ENCODE assay signal across 8 cellular contexts in the genomic region with DNA sequence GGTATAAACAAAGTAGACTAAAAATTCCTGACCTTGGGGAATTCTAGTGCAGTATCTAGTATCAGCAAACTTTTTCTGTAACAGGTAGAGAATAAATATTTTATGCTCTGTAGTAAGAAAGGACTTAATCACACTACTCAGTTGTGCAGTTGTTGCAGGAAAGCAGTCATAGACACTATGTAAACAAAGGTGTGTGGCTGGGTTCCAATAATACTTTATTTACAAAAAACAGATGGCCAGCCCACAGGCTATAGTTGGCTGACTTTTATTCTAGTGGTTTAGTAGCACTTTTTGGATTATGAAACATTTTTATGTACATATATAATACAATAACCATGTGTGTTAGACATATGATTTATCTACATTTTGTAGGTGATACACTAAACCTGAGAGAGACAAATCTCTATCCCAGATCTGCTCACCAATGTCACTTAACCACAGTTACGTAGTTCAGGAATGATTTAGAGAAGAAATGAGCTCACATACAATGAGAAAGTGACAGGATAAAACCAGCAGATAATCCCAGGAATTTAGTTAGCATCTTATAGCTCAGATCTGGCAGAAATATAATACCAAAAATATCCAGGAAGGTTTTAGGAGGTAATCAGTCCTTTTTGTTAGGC. TPM values are rescaled to one million over a fixed set of nuclear protein-coding genes. Genes with fewer than 3 reads are reported as not detected.
DNase-seq lines count a peak whose midpoint lies in the region; ATAC-seq, FAIRE-seq and TF ChIP-seq lines count a peak whose summit lies in the region.

No MANE protein-coding gene starts in this region.

- no peak for ATAC-seq in activated CD8-positive, alpha-beta T cell treated with anti-CD3 and anti-CD28 coated beads, Interleukin-2, amount 10 ng/mL, durations not matched to agents 7 days and 5 days
- ATAC-seq in upper lobe of left lung (ENCODE audit: low FRiP score in 2 of 2): peak in 1 of 2 donors; percentile 10

- H3K36me3 Mint-ChIP-seq in activated naive CD4-positive, alpha-beta T cell treated with anti-CD3 and anti-CD28 coated beads, Interleukin-2, amount 10 ng/mL, durations not matched to agents 7 days and 5 days: peaks cover 45% of the 10 kb centered on the region
- peaks cover 52% of the 10 kb centered on the region for H3K36me3 Mint-ChIP-seq in activated CD8-positive, alpha-beta T cell treated with anti-CD3 and anti-CD28 coated beads, Interleukin-2, amount 10 ng/mL, durations not matched to agents 7 days and 5 days (ENCODE audit: low read depth)
- H3K36me3 Mint-ChIP-seq in Calu3 (ENCODE audit: insufficient read depth, unreplicated experiment): peaks cover 30% of the 10 kb centered on the region

- no TSS peak for BruUV-seq in Calu3 (replicated peaks; lab: Mats Ljungman, UMichigan)

- TF ChIP-seq EP300 in upper lobe of left lung (IDR thresholded peaks at IDR 0.05): no peak

- no peaks in the 10 kb centered on the region for H3K27me3 ChIP-seq in upper lobe of left lung
- no peaks in the 10 kb centered on the region for H3K27me3 ChIP-seq in brain microvascular endothelial cell (replicated peaks)

- intact Hi-C loops in kidney (cut with DNase I) (no loop called here), Calu3 (cut with micrococcal nuclease; ENCODE audit: unreplicated experiment) (loop anchor here (5.0 kb wide), 3 partner anchors 71 to 214 kb away; a partner anchor contains a TSS)

- H3K27ac ChIP-seq in kidney (ENCODE audit: low read depth in 2 of 2, low read length in 2 of 2) (peak overlapping the region in 1 of 2 donors; percentile 48), upper lobe of left lung (peak overlapping the region; percentile 13 to 71 (median 44)), brain microvascular endothelial cell (no peak overlapping the region)

- DNase-seq in activated naive CD4-positive, alpha-beta T cell treated with anti-CD3 and anti-CD28 coated beads, Interleukin-2, amount 10 ng/mL, durations not matched to agents 7 days and 5 days: no peak
- DNase-seq in activated naive CD4-positive, alpha-beta T cell treated with Interleukin-2 at 50 U/mL for 16 hours: no peak
- DNase-seq in activated CD8-positive, alpha-beta T cell treated with anti-CD3 and anti-CD28 coated beads, Interleukin-2, amount 10 ng/mL, durations not matched to agents 7 days and 5 days: no peak
- no peak for DNase-seq in kidney
- no peak for DNase-seq in upper lobe of left lung
- no peak for DNase-seq in Calu3
- no peak for DNase-seq in stimulated activated CD4-positive, alpha-beta T cell treated with anti-CD3 and anti-CD28 coated beads, Interleukin-1b, Interleukin-23, amount 100 ng/mL, for 48 hours
- no peak for DNase-seq in brain microvascular endothelial cell

- no peak for TF ChIP-seq CTCF in kidney (IDR thresholded peaks at IDR 0.05; ENCODE audit: borderline replicate concordance, extremely low read depth, insufficient read depth)
- TF ChIP-seq CTCF in upper lobe of left lung (IDR thresholded peaks at IDR 0.05): no peak
- TF ChIP-seq CTCF in Calu3 (IDR thresholded peaks at IDR 0.05; ENCODE audit: unreplicated experiment): no peak
- no peak for TF ChIP-seq CTCF in brain microvascular endothelial cell (IDR thresholded peaks at IDR 0.05; ENCODE audit: low read depth, low read length, missing control alignments)

- H3K36me3 ChIP-seq in kidney (ENCODE audit: control insufficient read depth in 1 of 2, insufficient read depth in 2 of 2, low read length in 2 of 2) (peaks cover 3% of the 10 kb centered on the region in 2 donors), upper lobe of left lung (peaks cover 7 to 90% (median 39%) of the 10 kb centered on the region in 4 donors), brain microvascular endothelial cell (replicated peaks) (peaks cover 49% of the 10 kb centered on the region)

- POLR2A ChIA-PET in activated CD8-positive, alpha-beta T cell treated with anti-CD3 and anti-CD28 coated beads, Interleukin-2, amount 10 ng/mL, durations not matched to agents 7 days and 5 days (lab: Charles Lee): interaction anchor here (0.8 to 1.4 kb wide), 3 partner anchors 12 to 73 kb away, joined by 4 to 6 read pairs (median 4); a partner anchor contains a TSS

- no peaks in the 10 kb centered on the region for H3K9me3 Mint-ChIP-seq in activated naive CD4-positive, alpha-beta T cell treated with anti-CD3 and anti-CD28 coated beads, Interleukin-2, amount 10 ng/mL, durations not matched to agents 7 days and 5 days
- H3K9me3 Mint-ChIP-seq in activated CD8-positive, alpha-beta T cell treated with anti-CD3 and anti-CD28 coated beads, Interleukin-2, amount 10 ng/mL, durations not matched to agents 7 days and 5 days (ENCODE audit: insufficient read depth): no peaks in the 10 kb centered on the region
- H3K9me3 Mint-ChIP-seq in Calu3 (ENCODE audit: low read depth, unreplicated experiment): no peaks in the 10 kb centered on the region

- FAIRE-seq in kidney (lab: Jason Lieb, UNC): no peak

- H3K4me1 Mint-ChIP-seq in activated naive CD4-positive, alpha-beta T cell treated with anti-CD3 and anti-CD28 coated beads, Interleukin-2, amount 10 ng/mL, durations not matched to agents 7 days and 5 days: peaks cover 30% of the 10 kb centered on the region
- H3K4me1 Mint-ChIP-seq in activated CD8-positive, alpha-beta T cell treated with anti-CD3 and anti-CD28 coated beads, Interleukin-2, amount 10 ng/mL, durations not matched to agents 7 days and 5 days (ENCODE audit: low read depth): peaks cover 28% of the 10 kb centered on the region
- H3K4me1 Mint-ChIP-seq in Calu3 (ENCODE audit: low read depth, unreplicated experiment): peaks cover 14% of the 10 kb centered on the region

- WGBS in upper lobe of left lung, 2 donors: 45 to 71% methylated on average over 1 of the region's 1 CpG

- H3K4me1 ChIP-seq in kidney (ENCODE audit: control insufficient read depth in 1 of 2, insufficient read depth in 1 of 2, low read depth in 1 of 2, low read length in 2 of 2) (peaks cover 0 to 6% of the 10 kb centered on the region in 2 donors), upper lobe of left lung (peaks cover 11 to 18% (median 15%) of the 10 kb centered on the region in 4 donors)

- CTCF ChIA-PET in activated naive CD4-positive, alpha-beta T cell treated with anti-CD3 and anti-CD28 coated beads, Interleukin-2, amount 10 ng/mL, durations not matched to agents 7 days and 5 days (lab: Charles Lee): interaction anchor here (0.7 to 1.2 kb wide), 7 partner anchors 12 to 516 kb away, joined by 3 to 5 read pairs (median 4); no protein-coding TSS in a partner anchor
- CTCF ChIA-PET in activated CD8-positive, alpha-beta T cell treated with anti-CD3 and anti-CD28 coated beads, Interleukin-2, amount 10 ng/mL, durations not matched to agents 7 days and 5 days (lab: Charles Lee): interaction anchor here (0.9 to 1.8 kb wide), 10 partner anchors 9 to 520 kb away, joined by 3 to 8 read pairs (median 4); a partner anchor contains a TSS
- CTCF ChIA-PET in Calu3 (lab: Charles Lee): interaction anchor here (0.6 to 0.7 kb wide), 2 partner anchors 15 to 225 kb away, joined by 3 read pairs; no protein-coding TSS in a partner anchor

- H3K27me3 Mint-ChIP-seq in activated naive CD4-positive, alpha-beta T cell treated with anti-CD3 and anti-CD28 coated beads, Interleukin-2, amount 10 ng/mL, durations not matched to agents 7 days and 5 days: no peaks in the 10 kb centered on the region
- H3K27me3 Mint-ChIP-seq in activated CD8-positive, alpha-beta T cell treated with anti-CD3 and anti-CD28 coated beads, Interleukin-2, amount 10 ng/mL, durations not matched to agents 7 days and 5 days (ENCODE audit: low read depth): no peaks in the 10 kb centered on the region
- no peaks in the 10 kb centered on the region for H3K27me3 Mint-ChIP-seq in Calu3 (ENCODE audit: unreplicated experiment)

- in situ Hi-C loops in brain microvascular endothelial cell (cut with HindIII; ENCODE audit: low pct_ligation_motif_present, low sequenced_read_pairs): no loop called here

- peak overlapping the region; percentile 64 for H3K4me3 Mint-ChIP-seq in activated naive CD4-positive, alpha-beta T cell treated with anti-CD3 and anti-CD28 coated beads, Interleukin-2, amount 10 ng/mL, durations not matched to agents 7 days and 5 days
- H3K4me3 Mint-ChIP-seq in activated CD8-positive, alpha-beta T cell treated with anti-CD3 and anti-CD28 coated beads, Interleukin-2, amount 10 ng/mL, durations not matched to agents 7 days and 5 days: peak overlapping the region; percentile 65
- H3K4me3 Mint-ChIP-seq in Calu3 (ENCODE audit: low read depth, unreplicated experiment): no peak overlapping the region

- no peak overlapping the region for H3K9ac ChIP-seq in kidney (ENCODE audit: low read length in 2 of 2)

- H3K9me3 ChIP-seq in kidney (ENCODE audit: control insufficient read depth in 1 of 2, low read length in 2 of 2): no peaks in the 10 kb centered on the region
- H3K9me3 ChIP-seq in upper lobe of left lung: no peaks in the 10 kb centered on the region

- no peak for TF ChIP-seq POLR2A in upper lobe of left lung (IDR thresholded peaks at IDR 0.05)

- H3K4me3 ChIP-seq in kidney (ENCODE audit: low read length in 2 of 2) (peak overlapping the region; percentile 15 to 46), upper lobe of left lung (peak overlapping the region in 1 of 4 donors; percentile 33), brain microvascular endothelial cell (ENCODE audit: low read depth, low read length) (no peak overlapping the region)

- peak overlapping the region; percentile 76 for H3K27ac Mint-ChIP-seq in activated naive CD4-positive, alpha-beta T cell treated with anti-CD3 and anti-CD28 coated beads, Interleukin-2, amount 10 ng/mL, durations not matched to agents 7 days and 5 days
- H3K27ac Mint-ChIP-seq in activated CD8-positive, alpha-beta T cell treated with anti-CD3 and anti-CD28 coated beads, Interleukin-2, amount 10 ng/mL, durations not matched to agents 7 days and 5 days: peak overlapping the region; percentile 72
- no peak overlapping the region for H3K27ac Mint-ChIP-seq in Calu3 (ENCODE audit: unreplicated experiment)

RNA-seq across cellular contexts. Expression of a gene that starts 56.1 kb away (rescaled TPM):
- total RNA-seq in activated CD8-positive, alpha-beta T cell treated with anti-CD3 and anti-CD28 coated beads, Interleukin-2, amount 10 ng/mL, durations not matched to agents 7 days and 5 days: 10 to 100 TPM; 49.3 to 54.1 TPM
- total RNA-seq in kidney: 47.6 TPM
- 9.4 TPM for polyA plus RNA-seq in kidney (ENCODE audit: insufficient read depth, low read depth, low replicate concordance)
- 10 to 100 TPM; 16.9 to 56.4 (median 28.5) TPM for total RNA-seq in upper lobe of left lung
- total RNA-seq in Calu3 (2022): 27.4 and 29.5 TPM in 2 replicates

RNA-seq across cellular contexts. Expression of a gene that starts 56.2 kb away (rescaled TPM):
- total RNA-seq in activated CD8-positive, alpha-beta T cell treated with anti-CD3 and anti-CD28 coated beads, Interleukin-2, amount 10 ng/mL, durations not matched to agents 7 days and 5 days: 1 to 10 TPM; 1.4 to 3.6 TPM
- total RNA-seq in kidney (26.8 TPM), upper lobe of left lung (10 to 100 TPM in 3 of 6 donors, 1 to 10 TPM in 3; 7.3 to 32.5 (median 10.3) TPM), Calu3 (2022) (5.6 and 6.0 TPM in 2 replicates)
- 4.1 TPM for polyA plus RNA-seq in kidney (ENCODE audit: insufficient read depth, low read depth, low replicate concordance)
